1 cellular context compared by ENCODE assay signal in the genomic region with DNA sequence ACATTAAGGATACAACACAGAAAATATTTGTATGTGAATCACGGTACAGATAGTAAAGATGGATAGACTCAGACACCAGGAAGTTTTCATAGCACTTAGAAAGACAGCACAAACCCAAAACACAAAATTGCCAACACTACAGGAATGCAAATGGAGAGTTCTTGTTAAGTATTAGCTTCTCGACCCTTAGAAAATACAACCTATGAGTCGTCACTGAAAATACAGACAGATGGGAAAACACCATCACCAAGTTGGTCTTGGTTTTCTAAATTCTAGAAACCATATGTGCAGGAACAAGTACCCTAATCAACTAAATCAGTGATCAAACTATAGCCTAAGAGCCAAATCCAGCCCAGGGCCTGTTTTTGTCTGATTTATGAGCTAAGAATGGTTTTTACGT.
TF ChIP-seq lines count a peak whose summit lies in the region.

No MANE protein-coding gene starts in this region.

TF ChIP-seq in IMR-90, 13 proteins besides CTCF, POLR2A, EP300 and RAD21 (continued from another document):
- TF ChIP-seq CHD1 (IDR thresholded peaks at IDR 0.05; ENCODE audit: low read depth, low read length) (no peak), CEBPB (IDR thresholded peaks at IDR 0.05; ENCODE audit: low read depth, low read length) (no peak), MAFK (IDR thresholded peaks at IDR 0.05; ENCODE audit: low read depth, low read length) (no peak), NFE2L2 (IDR thresholded peaks at IDR 0.05; ENCODE audit: low read depth, low read length) (no peak), BHLHE40 (IDR thresholded peaks at IDR 0.05; ENCODE audit: low read depth, low read length) (no peak), SMC3 (IDR thresholded peaks at IDR 0.05; ENCODE audit: low read depth, low read length) (no peak), RCOR1 (IDR thresholded peaks at IDR 0.05; ENCODE audit: insufficient replicate concordance, low read length) (no peak), MAZ (IDR thresholded peaks at IDR 0.05; ENCODE audit: borderline replicate concordance, low read depth, low read length) (no peak), RFX5 (IDR thresholded peaks at IDR 0.05; ENCODE audit: low read depth, low read length) (no peak)
